Comparison of ENCODE assay signal across 1 cellular context in genomic region chr16:15093940-15094827, GRCh38.
TF ChIP-seq lines count a peak whose summit lies in the region.

RRN3 (minus strand) TSS chr16:15094272; CDS start chr16:15094233, 39 bp downstream.

TF ChIP-seq in HepG2, 621 proteins besides CTCF, POLR2A, EP300 and RAD21 (continued from another document):
- TF ChIP-seq ZNF609 (CRISPR knock-in tag; IDR thresholded peaks at IDR 0.05; ENCODE audit: borderline replicate concordance) (peak; percentile 70), ZNF839 (CRISPR knock-in tag; IDR thresholded peaks at IDR 0.05; ENCODE audit: borderline replicate concordance) (peak; percentile 82; the same call in 1 of the 2 replicates), POGZ (CRISPR knock-in tag; IDR thresholded peaks at IDR 0.05) (peak; percentile 96), NKX3-1 (CRISPR knock-in tag; IDR thresholded peaks at IDR 0.05) (peak; percentile 48; the same call in 1 of the 2 replicates), ZNF614 (CRISPR knock-in tag; IDR thresholded peaks at IDR 0.05; ENCODE audit: borderline replicate concordance) (peak; percentile 64), SAFB2 (CRISPR knock-in tag; IDR thresholded peaks at IDR 0.05; ENCODE audit: borderline replicate concordance, low read depth) (peak; percentile 88), IRF9 (CRISPR knock-in tag; IDR thresholded peaks at IDR 0.05; ENCODE audit: borderline replicate concordance) (peak; percentile 91), SAP130 (CRISPR knock-in tag; IDR thresholded peaks at IDR 0.05; ENCODE audit: low read depth) (peak; percentile 99), ZNF292 (CRISPR knock-in tag; IDR thresholded peaks at IDR 0.05; ENCODE audit: borderline replicate concordance, low read depth) (peak; percentile 78), HIVEP1 (CRISPR knock-in tag; IDR thresholded peaks at IDR 0.05) (peak; percentile 81), GATA4 (IDR thresholded peaks at IDR 0.05; ENCODE audit: borderline replicate concordance, low read depth) (peak; percentile 62; the same call in 1 of the 2 replicates), ZBTB7B (CRISPR knock-in tag; IDR thresholded peaks at IDR 0.05) (peak; percentile 44; the same call in 1 of the 2 replicates), ZNF276 (CRISPR knock-in tag; IDR thresholded peaks at IDR 0.05; ENCODE audit: low read depth) (peak; percentile 96), MTERF4 (CRISPR knock-in tag; IDR thresholded peaks at IDR 0.05) (peak; percentile 85; the same call in 1 of the 2 replicates), RFXAP (CRISPR knock-in tag; IDR thresholded peaks at IDR 0.05; ENCODE audit: borderline replicate concordance) (peak; percentile 92; the same call in 1 of the 2 replicates), SRY (CRISPR knock-in tag; IDR thresholded peaks at IDR 0.05) (peak; percentile 81; the same call in 1 of the 2 replicates), ZNF777 (CRISPR knock-in tag; IDR thresholded peaks at IDR 0.05) (peak; percentile 60), ZNF17 (CRISPR knock-in tag; IDR thresholded peaks at IDR 0.05) (0 out of 2 replicates have a peak, but pooled peaks have one; percentile 71), ZSCAN5A (CRISPR knock-in tag; IDR thresholded peaks at IDR 0.05; ENCODE audit: borderline replicate concordance) (peak; percentile 89), ZNF644 (CRISPR knock-in tag; IDR thresholded peaks at IDR 0.05; ENCODE audit: low read depth) (0 out of 2 replicates have a peak, but pooled peaks have one; percentile 28), ESRRA (CRISPR knock-in tag; IDR thresholded peaks at IDR 0.05; ENCODE audit: low read depth) (peak; percentile 80)
